ENCODE assay signal across 10 cellular contexts in genomic region chr6:167239470-167239869, GRCh38. TPM values are rescaled to one million over a fixed set of nuclear protein-coding genes. Genes with fewer than 3 reads are reported as not detected.
"Had no signal": no experiment of that assay in that cellular context is flagged by ENCODE, and none has a peak within 500 bp of the region (broad histone marks: within the 10 kb centered on the region; RNA-seq: fewer than 3 reads in every experiment).

No MANE protein-coding gene starts in this region.

RNA-seq across cellular contexts. Expression of gene UNC93A, which starts 51.6 kb away (rescaled TPM):
- total RNA-seq: LHCN-M2, MCF 10A, NCI-H460, OCI-LY7, PC-9, Right ventricle myocardium inferior, RPMI7951, SJCRH30, SK-MEL-5, T-cell had no signal
